ENCODE assay signal across 10 cellular contexts in the genomic region with DNA sequence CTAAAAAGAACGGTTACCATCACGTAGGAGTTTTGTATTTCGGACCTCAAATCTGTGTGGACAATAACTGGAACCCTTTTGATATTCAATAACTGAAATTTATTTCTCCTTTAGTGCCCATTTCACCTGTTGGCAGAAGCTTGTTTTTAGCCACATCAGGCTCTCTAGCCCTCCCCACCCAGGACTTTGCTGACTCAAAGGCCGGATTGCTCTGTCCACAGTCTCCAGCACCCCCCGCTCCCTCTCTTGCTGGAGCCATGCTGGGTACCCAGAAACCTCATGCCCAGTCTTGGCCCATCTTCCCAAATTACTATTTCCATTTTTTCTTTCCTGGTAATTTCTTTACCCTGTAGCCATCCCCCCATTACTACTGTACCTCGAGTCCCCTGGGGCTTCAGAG. TPM values are rescaled to one million over a fixed set of nuclear protein-coding genes. Genes with fewer than 3 reads are reported as not detected.
DNase-seq lines count a peak whose midpoint lies in the region; ATAC-seq and TF ChIP-seq lines count a peak whose summit lies in the region.
"Had no signal": no experiment of that assay in that cellular context is flagged by ENCODE, and none has a peak within 500 bp of the region (broad histone marks: within the 10 kb centered on the region; RNA-seq: fewer than 3 reads in every experiment).

No MANE protein-coding gene starts in this region.

- H3K27ac Mint-ChIP-seq in activated naive CD8-positive, alpha-beta T cell treated with anti-CD3 and anti-CD28 coated beads for 36 hours = peak overlapping the region; percentile 88

- TF ChIP-seq POLR2A in tibial nerve (IDR thresholded peaks at IDR 0.05) = no peak

- no peaks in the 10 kb centered on the region for H3K9me3 Mint-ChIP-seq in activated naive CD8-positive, alpha-beta T cell treated with anti-CD3 and anti-CD28 coated beads for 36 hours

- no peak overlapping the region for H3K9ac ChIP-seq in mucosa of stomach (ENCODE audit: low read length)

- no peak for TF ChIP-seq CTCF in heart right ventricle (IDR thresholded peaks at IDR 0.05)
- TF ChIP-seq CTCF in tibial nerve (IDR thresholded peaks at IDR 0.05) = no peak

- peaks cover 3% of the 10 kb centered on the region for H3K27me3 Mint-ChIP-seq in activated naive CD8-positive, alpha-beta T cell treated with anti-CD3 and anti-CD28 coated beads for 36 hours

- WGBS in heart right ventricle, 2 donors = 72 to 83% methylated on average over 6 of the region's 6 CpGs
- WGBS in tibial nerve, 2 donors = 75 to 80% methylated on average over 6 of the region's 6 CpGs

- no peak for DNase-seq in heart right ventricle
- no peak for DNase-seq in Right ventricle myocardium inferior (ENCODE audit: missing footprints)
- no peak for DNase-seq in activated naive CD8-positive, alpha-beta T cell treated with anti-CD3 and anti-CD28 coated beads for 36 hours
- DNase-seq in tibial nerve (ENCODE audit: low spot score in 2 of 2) = no peak
- no peak for DNase-seq in NCI-H146 (lab: John Stamatoyannopoulos, UW)
- no peak for DNase-seq in NCI-H2029 treated with DMSO at 0.1 percent for 48 hours (lab: John Stamatoyannopoulos, UW)
- DNase-seq in inferior parietal cortex (ENCODE audit: extremely low spot score) = no peak
- DNase-seq: NCI-H1694, PC-9 had no signal

- H3K27me3 ChIP-seq in heart right ventricle = peaks cover 0 to 13% (median 6%) of the 10 kb centered on the region in 7 donors
- no peaks in the 10 kb centered on the region for H3K27me3 ChIP-seq in mucosa of stomach (ENCODE audit: control insufficient read depth, insufficient read depth, low read length)
- H3K27me3 ChIP-seq in tibial nerve = no peaks in the 10 kb centered on the region

- H3K9me3 ChIP-seq in heart right ventricle (no peaks in the 10 kb centered on the region), mucosa of stomach (ENCODE audit: control insufficient read depth, low read length) (no peaks in the 10 kb centered on the region), tibial nerve (no peaks in the 10 kb centered on the region)

- H3K36me3 ChIP-seq in heart right ventricle (no peaks in the 10 kb centered on the region), mucosa of stomach (ENCODE audit: control insufficient read depth, insufficient read depth, low read length) (no peaks in the 10 kb centered on the region), tibial nerve (no peaks in the 10 kb centered on the region)

- H3K36me3 Mint-ChIP-seq in activated naive CD8-positive, alpha-beta T cell treated with anti-CD3 and anti-CD28 coated beads for 36 hours = no peaks in the 10 kb centered on the region

- H3K4me1 Mint-ChIP-seq in activated naive CD8-positive, alpha-beta T cell treated with anti-CD3 and anti-CD28 coated beads for 36 hours = peaks cover 46% of the 10 kb centered on the region

- ATAC-seq in heart right ventricle (peak in 2 of 8 donors; percentile 31 to 48), Right ventricle myocardium inferior (no peak)

- no peak overlapping the region for H3K4me3 Mint-ChIP-seq in activated naive CD8-positive, alpha-beta T cell treated with anti-CD3 and anti-CD28 coated beads for 36 hours

- H3K4me1 ChIP-seq in heart right ventricle = peaks cover 0 to 20% (median 0%) of the 10 kb centered on the region in 9 donors
- peaks cover 10% of the 10 kb centered on the region for H3K4me1 ChIP-seq in mucosa of stomach (ENCODE audit: control insufficient read depth, insufficient read depth, low read length)
- peaks cover 0 to 15% (median 3%) of the 10 kb centered on the region in 4 donors for H3K4me1 ChIP-seq in tibial nerve

- intact Hi-C loops in heart right ventricle (cut with DNase I) = no loop called here
- intact Hi-C loops in Right ventricle myocardium inferior (cut with DNase I) = no loop called here

- H3K27ac ChIP-seq in heart right ventricle = peak overlapping the region in 8 of 10 donors; percentile 20 to 86 (median 55)
- peak overlapping the region in 3 of 4 donors; percentile 30 to 83 (median 83) for H3K27ac ChIP-seq in tibial nerve
- H3K27ac ChIP-seq: PC-9 had no signal

- TF ChIP-seq EP300 in tibial nerve (IDR thresholded peaks at IDR 0.05) = no peak

- H3K4me3 ChIP-seq in heart right ventricle (peak overlapping the region in 6 of 10 donors; percentile 25 to 46 (median 40)), mucosa of stomach (ENCODE audit: low read length) (peak overlapping the region; percentile 6), tibial nerve (peak overlapping the region in 1 of 4 donors; percentile 42)
- H3K4me3 ChIP-seq: PC-9 had no signal

RNA-seq across cellular contexts. Expression of a gene that starts 55.8 kb away (rescaled TPM):
- total RNA-seq in heart right ventricle (10 to 100 TPM; 43.4 to 70.4 (median 52.5) TPM), Right ventricle myocardium inferior (50.0 TPM), tibial nerve (10 to 100 TPM; 53.2 to 89.8 (median 73.7) TPM)
- 10 to 100 TPM; 32.0 to 37.1 TPM for polyA plus RNA-seq in heart right ventricle
- 10 to 100 TPM; 22.9 to 23.9 TPM for total RNA-seq in activated naive CD8-positive, alpha-beta T cell treated with anti-CD3 and anti-CD28 coated beads for 36 hours
